21 cellular contexts compared by ENCODE assay signal in the genomic region with DNA sequence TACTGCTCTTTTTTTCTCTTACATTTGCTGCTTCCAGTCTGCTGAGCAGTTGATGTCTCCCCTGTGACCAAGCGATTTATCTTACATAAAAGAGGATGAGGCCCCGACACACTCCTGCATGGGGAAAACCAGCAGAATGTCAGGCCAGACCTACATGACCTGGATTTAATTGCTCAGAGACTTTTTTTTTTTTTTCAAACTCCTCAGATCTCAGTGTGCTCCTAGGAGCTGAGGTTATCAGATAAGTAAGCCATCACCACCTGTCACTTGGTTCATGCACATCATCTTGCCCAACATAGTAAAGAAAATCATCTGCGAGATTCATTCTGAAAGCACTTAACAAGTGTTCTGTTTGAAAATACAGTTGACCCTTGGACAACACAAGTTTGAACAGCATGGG.
"Had no signal": no experiment of that assay in that cellular context is flagged by ENCODE, and none has a peak within 500 bp of the region (broad histone marks: within the 10 kb centered on the region; RNA-seq: fewer than 3 reads in every experiment).

No MANE protein-coding gene starts in this region.

- H3K27me3 Mint-ChIP-seq: activated naive CD8-positive, alpha-beta T cell; natural killer cell treated with Interleukin-12 subunit alpha and Interleukin-12 subunit beta and Interleukin-15 and Interleukin-18, amount 100 ng/mL, for 72 hours; stimulated activated memory B cell treated with anti-CD40 and anti-IgM and Interleukin-4, amounts not matched to agents 10 μg/mL and 1 μg/mL and 100 μg/mL, for 72 hours had no signal

- H3K27ac ChIP-seq: cardiac muscle cell, dorsolateral prefrontal cortex, epithelial cell of prostate, spleen, testis, upper lobe of right lung had no signal

- ATAC-seq: left lobe of liver; stimulated activated memory B cell treated with anti-CD40 and anti-IgM and Interleukin-4, amounts not matched to agents 10 μg/mL and 1 μg/mL and 100 μg/mL, for 72 hours; upper lobe of right lung had no signal

- H3K4me3 ChIP-seq: cardiac muscle cell, dorsolateral prefrontal cortex, spleen, testis, upper lobe of right lung had no signal

- H3K27ac Mint-ChIP-seq: activated naive CD8-positive, alpha-beta T cell; activated T-helper 1 cell treated with anti-CD3 and anti-CD28 coated beads, Interleukin-12 subunit alpha, Interleukin-12 subunit beta, Interleukin-2, Interleukin-4 antibody, amounts not matched to agents 30 ng/mL and 10 ng/mL and 1 ng/mL, durations not matched to agents 14 hours and 24 hours and 36 hours; endodermal cell; mesothelial cell of epicardium; natural killer cell treated with Interleukin-12 subunit alpha and Interleukin-12 subunit beta and Interleukin-15 and Interleukin-18, amount 100 ng/mL, for 72 hours; stimulated activated memory B cell treated with anti-CD40 and anti-IgM and Interleukin-4, amounts not matched to agents 10 μg/mL and 1 μg/mL and 100 μg/mL, for 72 hours had no signal

- H3K4me1 ChIP-seq: testis, upper lobe of right lung had no signal

- H3K4me1 Mint-ChIP-seq: mesothelial cell of epicardium had no signal

- H3K27me3 ChIP-seq: cardiac muscle cell, dorsolateral prefrontal cortex, spleen, testis, upper lobe of right lung had no signal

- DNase-seq: activated CD4-positive, alpha-beta T cell treated with anti-CD3 and anti-CD28 coated beads for 1 hour; activated CD8-positive, alpha-beta memory T cell treated with anti-CD3 and anti-CD28 coated beads for 24 hours; amniotic stem cell; dorsolateral prefrontal cortex; endodermal cell; foreskin fibroblast; kidney; occipital lobe; posterior cingulate gyrus; spleen; stimulated activated CD4-positive, alpha-beta T cell treated with anti-CD3 and anti-CD28 coated beads, Interleukin-4, amount 100 ng/mL, for 4 hours; testis; upper lobe of right lung had no signal

- H3K9me3 Mint-ChIP-seq: endodermal cell had no signal

- H3K4me3 Mint-ChIP-seq: activated naive CD8-positive, alpha-beta T cell; activated T-helper 1 cell treated with anti-CD3 and anti-CD28 coated beads, Interleukin-12 subunit alpha, Interleukin-12 subunit beta, Interleukin-2, Interleukin-4 antibody, amounts not matched to agents 30 ng/mL and 10 ng/mL and 1 ng/mL, durations not matched to agents 14 hours and 24 hours and 36 hours; endodermal cell; mesothelial cell of epicardium; natural killer cell treated with Interleukin-12 subunit alpha and Interleukin-12 subunit beta and Interleukin-15 and Interleukin-18, amount 100 ng/mL, for 72 hours; stimulated activated memory B cell treated with anti-CD40 and anti-IgM and Interleukin-4, amounts not matched to agents 10 μg/mL and 1 μg/mL and 100 μg/mL, for 72 hours had no signal

- H3K9me3 ChIP-seq: testis had no signal

- H3K36me3 ChIP-seq: cardiac muscle cell, upper lobe of right lung had no signal
